Comparison of ENCODE assay signal across 16 cellular contexts in genomic region chr1:53271446-53272090, GRCh38.
"Had no signal": no experiment of that assay in that cellular context is flagged by ENCODE, and none has a peak within 500 bp of the region (broad histone marks: within the 10 kb centered on the region; RNA-seq: fewer than 3 reads in every experiment).

No MANE protein-coding gene starts in this region.

- H3K36me3 ChIP-seq: stomach had no signal

- H3K9me3 Mint-ChIP-seq: nephron; stimulated activated memory B cell treated with anti-CD40 and anti-IgM and Interleukin-4, amounts not matched to agents 10 μg/mL and 1 μg/mL and 100 μg/mL, for 72 hours had no signal

- H3K4me1 Mint-ChIP-seq: mesothelial cell of epicardium, nephron had no signal

- H3K9me3 ChIP-seq: stomach had no signal

- H3K4me2 ChIP-seq: smooth muscle cell had no signal

- H3K4me3 ChIP-seq: dorsolateral prefrontal cortex, smooth muscle cell, stomach had no signal

- H3K4me1 ChIP-seq: stomach had no signal

- H3K27me3 Mint-ChIP-seq: stimulated activated memory B cell treated with anti-CD40 and anti-IgM and Interleukin-4, amounts not matched to agents 10 μg/mL and 1 μg/mL and 100 μg/mL, for 72 hours had no signal

- H3K4me3 Mint-ChIP-seq: mesothelial cell of epicardium; nephron; stimulated activated memory B cell treated with anti-CD40 and anti-IgM and Interleukin-4, amounts not matched to agents 10 μg/mL and 1 μg/mL and 100 μg/mL, for 72 hours had no signal

- DNase-seq: caudate nucleus; cortex of kidney; effector CD8-positive, alpha-beta T cell; foreskin melanocyte; head of caudate nucleus; hippocampal formation; stimulated activated CD4-positive, alpha-beta T cell treated with anti-CD3 and anti-CD28 coated beads, Interleukin-4, amount 100 ng/mL, for 1 hour; stimulated activated CD8-positive, alpha-beta memory T cell treated with anti-CD3 and anti-CD28 coated beads, Interleukin-4, amount 100 ng/mL, for 48 hours; stomach; substantia nigra; trophoblast cell had no signal

- ATAC-seq: stimulated activated memory B cell treated with anti-CD40 and anti-IgM and Interleukin-4, amounts not matched to agents 10 μg/mL and 1 μg/mL and 100 μg/mL, for 72 hours had no signal

- H3K27ac Mint-ChIP-seq: mesothelial cell of epicardium; nephron; stimulated activated memory B cell treated with anti-CD40 and anti-IgM and Interleukin-4, amounts not matched to agents 10 μg/mL and 1 μg/mL and 100 μg/mL, for 72 hours had no signal

- H3K27ac ChIP-seq: dorsolateral prefrontal cortex, stomach had no signal

- H3K27me3 ChIP-seq: dorsolateral prefrontal cortex, stomach had no signal
